Comparison of ENCODE assay signal across 18 cellular contexts in genomic region chrY:8994001-8994400, GRCh38.
DNase-seq lines count a peak whose midpoint lies in the region; TF ChIP-seq lines count a peak whose summit lies in the region.
"Had no signal": no experiment of that assay in that cellular context is flagged by ENCODE, and none has a peak within 500 bp of the region (broad histone marks: within the 10 kb centered on the region; RNA-seq: fewer than 3 reads in every experiment).

No MANE protein-coding gene starts in this region.

- H3K4me2 ChIP-seq in GM23248 (ENCODE audit: unreplicated experiment): no peak overlapping the region
- H3K4me2 ChIP-seq: BLaER1, KMS-11 had no signal

- peak; percentile 71 for DNase-seq in GM23248
- peak; percentile 18 for DNase-seq in glomerular visceral epithelial cell (ENCODE audit: extremely low spot score)
- peak; percentile 61 for DNase-seq in pons (ENCODE audit: low spot score)
- peak; percentile 8 to 15 for DNase-seq in tibial nerve (ENCODE audit: low spot score in 2 of 2)
- DNase-seq in esophagus muscularis mucosa (ENCODE audit: extremely low spot score): no peak
- DNase-seq in NCI-H524 (lab: John Stamatoyannopoulos, UW): no peak
- no peak for DNase-seq in NCI-H2227 treated with DMSO at 0.1 percent for 48 hours (lab: John Stamatoyannopoulos, UW)
- DNase-seq: CD8-positive, alpha-beta memory T cell; EL; H9; MM.1S; NCI-H1105 treated with DMSO at 0.1 percent for 48 hours; NCI-H187; NCI-H2171; NCI-H510A; OCI-M1 had no signal

- no peak overlapping the region for H2AFZ ChIP-seq in GM23248

- in situ Hi-C loops in GM23248 (cut with MboI): no loop called here

- TF ChIP-seq POLR2A in tibial nerve (IDR thresholded peaks at IDR 0.05) (no peak), esophagus muscularis mucosa (IDR thresholded peaks at IDR 0.05; ENCODE audit: low read depth) (no peak)

- H3K4me1 ChIP-seq in GM23248 (ENCODE audit: insufficient read depth) (peaks cover 19% of the 10 kb centered on the region), tibial nerve (peaks cover 0 to 4% (median 0%) of the 10 kb centered on the region in 4 donors), esophagus muscularis mucosa (peaks cover 0 to 16% (median 5%) of the 10 kb centered on the region in 4 donors)
- H3K4me1 ChIP-seq: BLaER1 had no signal

- H3K79me2 ChIP-seq in GM23248 (ENCODE audit: insufficient read depth): no peaks in the 10 kb centered on the region

- H3K9me3 ChIP-seq in GM23248 (ENCODE audit: low read depth) (no peaks in the 10 kb centered on the region), tibial nerve (no peaks in the 10 kb centered on the region), esophagus muscularis mucosa (no peaks in the 10 kb centered on the region)
- H3K9me3 ChIP-seq: BLaER1 had no signal

- intact Hi-C loops in esophagus muscularis mucosa (cut with DNase I): no loop called here

- H3K27ac ChIP-seq in GM23248 (no peak overlapping the region), tibial nerve (peak overlapping the region in 1 of 4 donors; percentile 50), esophagus muscularis mucosa (replicated peaks in 1 of 4) (peak overlapping the region in 1 of 4 donors; percentile 25)
- H3K27ac ChIP-seq: BLaER1, KMS-11 had no signal

- H3K36me3 ChIP-seq in GM23248 (ENCODE audit: low read depth): no peaks in the 10 kb centered on the region
- no peaks in the 10 kb centered on the region for H3K36me3 ChIP-seq in tibial nerve
- H3K36me3 ChIP-seq in esophagus muscularis mucosa: no peaks in the 10 kb centered on the region
- H3K36me3 ChIP-seq: BLaER1 had no signal

- H3K27me3 ChIP-seq in GM23248 (replicated peaks; ENCODE audit: insufficient read depth): no peaks in the 10 kb centered on the region
- no peaks in the 10 kb centered on the region for H3K27me3 ChIP-seq in tibial nerve
- H3K27me3 ChIP-seq in esophagus muscularis mucosa: no peaks in the 10 kb centered on the region
- H3K27me3 ChIP-seq: BLaER1 had no signal

- no peaks in the 10 kb centered on the region for H3K9me2 ChIP-seq in GM23248 (ENCODE audit: insufficient read depth)

- WGBS in GM23248 (ENCODE audit: low coverage in 1 of 2, low lambda C conversion rate in 2 of 2, missing lambda C conversion rate in 2 of 2), 2 experiments: 0 to 19% methylated on average over 2 of the region's 2 CpGs
- WGBS in tibial nerve, 2 donors: 42% methylated on average over 2 of the region's 2 CpGs; no CpG with 5 or more reads in 1 of the 2 donors
- WGBS in esophagus muscularis mucosa: no CpG with 5 or more reads among the region's 2 CpGs

- no peak overlapping the region for H3K9ac ChIP-seq in GM23248
- H3K9ac ChIP-seq: BLaER1, KMS-11 had no signal

- TF ChIP-seq EP300 in tibial nerve (IDR thresholded peaks at IDR 0.05): peak in 1 of 2 donors; percentile 28
- no peak for TF ChIP-seq EP300 in esophagus muscularis mucosa (IDR thresholded peaks at IDR 0.05)

- H3K4me3 ChIP-seq in GM23248: no peak overlapping the region
- no peak overlapping the region for H3K4me3 ChIP-seq in tibial nerve
- no peak overlapping the region for H3K4me3 ChIP-seq in esophagus muscularis mucosa
- H3K4me3 ChIP-seq: BLaER1 had no signal

- H4K20me1 ChIP-seq in GM23248 (ENCODE audit: insufficient read depth): no peaks in the 10 kb centered on the region
- H4K20me1 ChIP-seq: BLaER1 had no signal

- no peaks in the 10 kb centered on the region for H3F3A ChIP-seq in GM23248 (ENCODE audit: insufficient read depth)

- TF ChIP-seq CTCF in tibial nerve (IDR thresholded peaks at IDR 0.05) (no peak), esophagus muscularis mucosa (IDR thresholded peaks at IDR 0.05) (no peak)

Comparison
In these comparisons a context has a peak if more than half of its experiments do, and no peak if none do; other contexts are left out.
1. DNase-seq: peak in GM23248 (single experiment), glomerular visceral epithelial cell (single experiment), pons (single experiment) and tibial nerve (2 of 2); none in esophagus muscularis mucosa (single experiment), NCI-H524 (0 of 2) and NCI-H2227 treated with DMSO at 0.1 percent for 48 hours (single experiment).